ENCODE assay signal across 1 cellular context in the genomic region with DNA sequence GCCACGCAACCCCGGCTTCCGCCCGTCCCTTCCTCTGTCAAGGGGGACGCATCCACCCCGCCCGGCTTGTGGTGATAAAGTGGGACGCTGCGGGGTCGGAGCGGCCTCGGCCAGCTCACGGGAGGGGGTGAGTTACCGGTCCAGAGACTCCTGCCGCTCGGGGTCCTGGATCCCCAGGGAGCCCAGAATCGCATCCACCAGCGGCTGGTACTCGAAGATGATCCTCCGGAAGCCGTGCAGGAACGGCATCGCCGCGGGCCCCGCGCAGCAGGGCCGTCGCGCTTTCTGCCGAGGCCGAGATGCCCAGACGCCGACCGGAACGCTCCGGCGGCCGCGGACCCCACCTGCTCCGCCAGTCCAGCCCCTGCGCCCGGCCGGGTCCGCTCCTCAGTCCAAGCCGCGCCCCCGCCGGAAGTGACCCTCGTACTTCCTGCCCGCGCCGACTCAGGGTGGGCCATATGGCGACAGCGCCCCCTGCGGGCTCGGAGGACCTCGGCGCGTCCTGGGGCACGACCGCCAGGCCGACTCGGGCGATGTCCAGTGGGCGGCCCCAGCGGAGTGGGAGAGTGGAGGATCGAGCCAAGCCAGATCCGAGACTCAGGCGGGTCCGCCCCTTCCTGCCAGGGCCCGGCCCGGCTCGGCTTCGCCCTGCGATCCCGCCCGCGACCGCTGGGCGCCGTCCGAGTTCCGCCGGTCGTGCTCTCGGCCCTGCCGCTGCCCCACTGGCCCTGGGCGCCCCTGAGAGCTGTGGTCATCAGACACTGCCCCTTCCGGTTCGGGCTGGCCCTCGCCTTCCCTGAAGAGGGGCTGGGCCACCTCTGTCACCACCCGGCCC.
TF ChIP-seq lines count a peak whose summit lies in the region.

TSS of gene ASB6 (minus strand) at position 401 of the 835 bp plus-strand sequence. CDS start at position 249, 152 bp downstream.

TF ChIP-seq in HepG2, 621 proteins besides CTCF, POLR2A, EP300 and RAD21 (continued from another document and continues in another):
- TF ChIP-seq, protein P1, sequence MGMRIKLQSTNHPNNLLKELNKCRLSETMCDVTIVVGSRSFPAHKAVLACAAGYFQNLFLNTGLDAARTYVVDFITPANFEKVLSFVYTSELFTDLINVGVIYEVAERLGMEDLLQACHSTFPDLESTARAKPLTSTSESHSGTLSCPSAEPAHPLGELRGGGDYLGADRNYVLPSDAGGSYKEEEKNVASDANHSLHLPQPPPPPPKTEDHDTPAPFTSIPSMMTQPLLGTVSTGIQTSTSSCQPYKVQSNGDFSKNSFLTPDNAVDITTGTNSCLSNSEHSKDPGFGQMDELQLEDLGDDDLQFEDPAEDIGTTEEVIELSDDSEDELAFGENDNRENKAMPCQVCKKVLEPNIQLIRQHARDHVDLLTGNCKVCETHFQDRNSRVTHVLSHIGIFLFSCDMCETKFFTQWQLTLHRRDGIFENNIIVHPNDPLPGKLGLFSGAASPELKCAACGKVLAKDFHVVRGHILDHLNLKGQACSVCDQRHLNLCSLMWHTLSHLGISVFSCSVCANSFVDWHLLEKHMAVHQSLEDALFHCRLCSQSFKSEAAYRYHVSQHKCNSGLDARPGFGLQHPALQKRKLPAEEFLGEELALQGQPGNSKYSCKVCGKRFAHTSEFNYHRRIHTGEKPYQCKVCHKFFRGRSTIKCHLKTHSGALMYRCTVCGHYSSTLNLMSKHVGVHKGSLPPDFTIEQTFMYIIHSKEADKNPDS (CRISPR knock-in tag; IDR thresholded peaks at IDR 0.05), result no peak
- TF ChIP-seq ISX (CRISPR knock-in tag; conservative IDR thresholded peaks at IDR 0.05) (no peak), GPN1 (CRISPR knock-in tag; IDR thresholded peaks at IDR 0.05; ENCODE audit: borderline replicate concordance) (0 out of 2 replicates have a peak, but pooled peaks have one; percentile 54), PHF20 (CRISPR knock-in tag; IDR thresholded peaks at IDR 0.05) (peak; percentile 95), SOX13 (IDR thresholded peaks at IDR 0.05) (no peak), SOX13 (CRISPR knock-in tag; conservative IDR thresholded peaks at IDR 0.05 in 1 of 2, IDR thresholded peaks at IDR 0.05 in 1 of 2) (peak in 1 of 2 experiments; percentile 55; a peak in 1 of 4 replicates), FOXP4 (CRISPR knock-in tag; IDR thresholded peaks at IDR 0.05) (peak; percentile 59), ZNF713 (CRISPR knock-in tag; IDR thresholded peaks at IDR 0.05) (0 out of 2 replicates have a peak, but pooled peaks have one; percentile 19), SRY (CRISPR knock-in tag; IDR thresholded peaks at IDR 0.05) (peak; percentile 83), FOXO1 (CRISPR knock-in tag; IDR thresholded peaks at IDR 0.05) (peak; percentile 65; the same call in 1 of the 2 replicates), AHR (CRISPR knock-in tag; IDR thresholded peaks at IDR 0.05) (peak; percentile 41; the same call in 1 of the 2 replicates), ZNF576 (CRISPR knock-in tag; IDR thresholded peaks at IDR 0.05) (no peak), CHCHD3 (CRISPR knock-in tag; IDR thresholded peaks at IDR 0.05) (peak; percentile 76), ZNF263 (CRISPR knock-in tag; IDR thresholded peaks at IDR 0.05) (peak; percentile 58), ZNF552 (CRISPR knock-in tag; IDR thresholded peaks at IDR 0.05; ENCODE audit: borderline replicate concordance) (peak; percentile 83; the same call in 1 of the 2 replicates), ZNF343 (CRISPR knock-in tag; IDR thresholded peaks at IDR 0.05) (peak; percentile 86), ATF7-NPFF (CRISPR knock-in tag; IDR thresholded peaks at IDR 0.05; ENCODE audit: low read depth) (peak; percentile 91; the same call in 1 of the 2 replicates), MTA1 (CRISPR knock-in tag; IDR thresholded peaks at IDR 0.05; ENCODE audit: borderline replicate concordance) (peak; percentile 77), TEAD3 (CRISPR knock-in tag; optimal IDR thresholded peaks at IDR 0.05; ENCODE audit: borderline replicate concordance) (peak; percentile 56), PHF21A (CRISPR knock-in tag; IDR thresholded peaks at IDR 0.05) (peak; percentile 95), ZBTB46 (CRISPR knock-in tag; IDR thresholded peaks at IDR 0.05; ENCODE audit: borderline replicate concordance) (peak; percentile 73; the same call in 1 of the 2 replicates), STAG1 (CRISPR knock-in tag; IDR thresholded peaks at IDR 0.05) (peak; percentile 91), SRSF4 (IDR thresholded peaks at IDR 0.05; ENCODE audit: low read depth, low read length, poor library complexity, severe bottlenecking) (no peak), NFE2 (CRISPR knock-in tag; IDR thresholded peaks at IDR 0.05) (0 out of 2 replicates have a peak, but pooled peaks have one; percentile 39), ZBTB38 (CRISPR knock-in tag; IDR thresholded peaks at IDR 0.05) (peak; percentile 90), CREM (IDR thresholded peaks at IDR 0.05) (no peak; the same call in 1 of the 2 replicates), CREM (CRISPR knock-in tag; IDR thresholded peaks at IDR 0.05) (no peak; the same call in 1 of the 2 replicates), ZNF674 (CRISPR knock-in tag; IDR thresholded peaks at IDR 0.05; ENCODE audit: low read depth) (peak; percentile 88; the same call in 1 of the 2 replicates), TAF1 (CRISPR knock-in tag; IDR thresholded peaks at IDR 0.05) (peak; percentile 75; the same call in 1 of the 2 replicates), TFDP2 (CRISPR knock-in tag; IDR thresholded peaks at IDR 0.05) (peak; percentile 82), FOXA3 (CRISPR knock-in tag; IDR thresholded peaks at IDR 0.05) (peak; percentile 72), ZNF780A (CRISPR knock-in tag; IDR thresholded peaks at IDR 0.05) (no peak), MIXL1 (CRISPR knock-in tag; IDR thresholded peaks at IDR 0.05) (peak; percentile 83; the same call in 1 of the 2 replicates), ZNF543 (CRISPR knock-in tag; IDR thresholded peaks at IDR 0.05) (peak; percentile 84; the same call in 1 of the 2 replicates), MEIS2 (CRISPR knock-in tag; IDR thresholded peaks at IDR 0.05) (peak; percentile 72; the same call in 1 of the 2 replicates), ZNF430 (CRISPR knock-in tag; IDR thresholded peaks at IDR 0.05) (peak; percentile 90), SP2 (CRISPR knock-in tag; IDR thresholded peaks at IDR 0.05) (peak; percentile 81)
- TF ChIP-seq, protein P2, sequence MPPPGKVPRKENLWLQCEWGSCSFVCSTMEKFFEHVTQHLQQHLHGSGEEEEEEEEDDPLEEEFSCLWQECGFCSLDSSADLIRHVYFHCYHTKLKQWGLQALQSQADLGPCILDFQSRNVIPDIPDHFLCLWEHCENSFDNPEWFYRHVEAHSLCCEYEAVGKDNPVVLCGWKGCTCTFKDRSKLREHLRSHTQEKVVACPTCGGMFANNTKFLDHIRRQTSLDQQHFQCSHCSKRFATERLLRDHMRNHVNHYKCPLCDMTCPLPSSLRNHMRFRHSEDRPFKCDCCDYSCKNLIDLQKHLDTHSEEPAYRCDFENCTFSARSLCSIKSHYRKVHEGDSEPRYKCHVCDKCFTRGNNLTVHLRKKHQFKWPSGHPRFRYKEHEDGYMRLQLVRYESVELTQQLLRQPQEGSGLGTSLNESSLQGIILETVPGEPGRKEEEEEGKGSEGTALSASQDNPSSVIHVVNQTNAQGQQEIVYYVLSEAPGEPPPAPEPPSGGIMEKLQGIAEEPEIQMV (CRISPR knock-in tag; IDR thresholded peaks at IDR 0.05; ENCODE audit: low read depth), result peak; percentile 99
- TF ChIP-seq, protein P3, sequence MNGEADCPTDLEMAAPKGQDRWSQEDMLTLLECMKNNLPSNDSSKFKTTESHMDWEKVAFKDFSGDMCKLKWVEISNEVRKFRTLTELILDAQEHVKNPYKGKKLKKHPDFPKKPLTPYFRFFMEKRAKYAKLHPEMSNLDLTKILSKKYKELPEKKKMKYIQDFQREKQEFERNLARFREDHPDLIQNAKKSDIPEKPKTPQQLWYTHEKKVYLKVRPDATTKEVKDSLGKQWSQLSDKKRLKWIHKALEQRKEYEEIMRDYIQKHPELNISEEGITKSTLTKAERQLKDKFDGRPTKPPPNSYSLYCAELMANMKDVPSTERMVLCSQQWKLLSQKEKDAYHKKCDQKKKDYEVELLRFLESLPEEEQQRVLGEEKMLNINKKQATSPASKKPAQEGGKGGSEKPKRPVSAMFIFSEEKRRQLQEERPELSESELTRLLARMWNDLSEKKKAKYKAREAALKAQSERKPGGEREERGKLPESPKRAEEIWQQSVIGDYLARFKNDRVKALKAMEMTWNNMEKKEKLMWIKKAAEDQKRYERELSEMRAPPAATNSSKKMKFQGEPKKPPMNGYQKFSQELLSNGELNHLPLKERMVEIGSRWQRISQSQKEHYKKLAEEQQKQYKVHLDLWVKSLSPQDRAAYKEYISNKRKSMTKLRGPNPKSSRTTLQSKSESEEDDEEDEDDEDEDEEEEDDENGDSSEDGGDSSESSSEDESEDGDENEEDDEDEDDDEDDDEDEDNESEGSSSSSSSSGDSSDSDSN (CRISPR knock-in tag; IDR thresholded peaks at IDR 0.05), result peak; percentile 97
- TF ChIP-seq, protein P4, sequence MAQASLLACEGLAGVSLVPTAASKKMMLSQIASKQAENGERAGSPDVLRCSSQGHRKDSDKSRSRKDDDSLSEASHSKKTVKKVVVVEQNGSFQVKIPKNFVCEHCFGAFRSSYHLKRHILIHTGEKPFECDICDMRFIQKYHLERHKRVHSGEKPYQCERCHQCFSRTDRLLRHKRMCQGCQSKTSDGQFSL (CRISPR knock-in tag; IDR thresholded peaks at IDR 0.05), result 0 out of 2 replicates have a peak, but pooled peaks have one; percentile 37
- TF ChIP-seq, protein P5, sequence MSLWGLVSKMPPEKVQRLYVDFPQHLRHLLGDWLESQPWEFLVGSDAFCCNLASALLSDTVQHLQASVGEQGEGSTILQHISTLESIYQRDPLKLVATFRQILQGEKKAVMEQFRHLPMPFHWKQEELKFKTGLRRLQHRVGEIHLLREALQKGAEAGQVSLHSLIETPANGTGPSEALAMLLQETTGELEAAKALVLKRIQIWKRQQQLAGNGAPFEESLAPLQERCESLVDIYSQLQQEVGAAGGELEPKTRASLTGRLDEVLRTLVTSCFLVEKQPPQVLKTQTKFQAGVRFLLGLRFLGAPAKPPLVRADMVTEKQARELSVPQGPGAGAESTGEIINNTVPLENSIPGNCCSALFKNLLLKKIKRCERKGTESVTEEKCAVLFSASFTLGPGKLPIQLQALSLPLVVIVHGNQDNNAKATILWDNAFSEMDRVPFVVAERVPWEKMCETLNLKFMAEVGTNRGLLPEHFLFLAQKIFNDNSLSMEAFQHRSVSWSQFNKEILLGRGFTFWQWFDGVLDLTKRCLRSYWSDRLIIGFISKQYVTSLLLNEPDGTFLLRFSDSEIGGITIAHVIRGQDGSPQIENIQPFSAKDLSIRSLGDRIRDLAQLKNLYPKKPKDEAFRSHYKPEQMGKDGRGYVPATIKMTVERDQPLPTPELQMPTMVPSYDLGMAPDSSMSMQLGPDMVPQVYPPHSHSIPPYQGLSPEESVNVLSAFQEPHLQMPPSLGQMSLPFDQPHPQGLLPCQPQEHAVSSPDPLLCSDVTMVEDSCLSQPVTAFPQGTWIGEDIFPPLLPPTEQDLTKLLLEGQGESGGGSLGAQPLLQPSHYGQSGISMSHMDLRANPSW (CRISPR knock-in tag; IDR thresholded peaks at IDR 0.05; ENCODE audit: borderline replicate concordance), result peak; percentile 89; the same call in 1 of the 2 replicates
- TF ChIP-seq, protein P6, sequence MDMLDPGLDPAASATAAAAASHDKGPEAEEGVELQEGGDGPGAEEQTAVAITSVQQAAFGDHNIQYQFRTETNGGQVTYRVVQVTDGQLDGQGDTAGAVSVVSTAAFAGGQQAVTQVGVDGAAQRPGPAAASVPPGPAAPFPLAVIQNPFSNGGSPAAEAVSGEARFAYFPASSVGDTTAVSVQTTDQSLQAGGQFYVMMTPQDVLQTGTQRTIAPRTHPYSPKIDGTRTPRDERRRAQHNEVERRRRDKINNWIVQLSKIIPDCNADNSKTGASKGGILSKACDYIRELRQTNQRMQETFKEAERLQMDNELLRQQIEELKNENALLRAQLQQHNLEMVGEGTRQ (IDR thresholded peaks at IDR 0.05; ENCODE audit: low read depth, low read length), result no peak
- TF ChIP-seq, protein P6 (CRISPR knock-in tag; IDR thresholded peaks at IDR 0.05; ENCODE audit: borderline replicate concordance), result no peak
